Comparison of ENCODE assay signal across 22 cellular contexts in the genomic region with DNA sequence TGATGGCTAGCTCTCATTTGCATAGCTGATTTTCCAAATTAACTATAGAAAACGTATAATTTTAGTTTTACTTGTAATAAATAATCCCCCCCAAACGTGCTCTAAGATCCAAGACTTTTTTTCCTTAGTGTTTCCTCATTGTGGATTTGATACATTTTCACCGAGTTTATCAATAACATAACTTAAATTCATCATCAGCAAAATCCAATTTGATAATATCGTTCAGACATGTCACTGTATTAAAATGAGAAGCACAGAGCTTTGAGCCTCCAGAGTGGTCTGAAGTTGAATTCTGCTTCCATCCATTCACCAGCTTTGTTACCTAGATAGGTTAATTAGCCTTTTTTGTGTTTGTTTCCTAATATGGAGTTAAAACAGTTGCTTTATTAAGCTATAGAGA. TPM values are rescaled to one million over a fixed set of nuclear protein-coding genes. Genes with fewer than 3 reads are reported as not detected.
DNase-seq lines count a peak whose midpoint lies in the region; ATAC-seq, FAIRE-seq and TF ChIP-seq lines count a peak whose summit lies in the region.
"Had no signal": no experiment of that assay in that cellular context is flagged by ENCODE, and none has a peak within 500 bp of the region (broad histone marks: within the 10 kb centered on the region; RNA-seq: fewer than 3 reads in every experiment).

No MANE protein-coding gene starts in this region.

- no peak overlapping the region for H3K14ac ChIP-seq in IMR-90 (replicated peaks; ENCODE audit: low read depth, low read length)

- no peak for DNase-seq in A549 (ENCODE audit: low read depth in 1 of 2, low spot score in 1 of 2)
- DNase-seq in D721Med (ENCODE audit: insufficient read length, low spot score): no peak
- no peak for DNase-seq in IMR-90
- DNase-seq in brain microvascular endothelial cell: no peak
- DNase-seq in right cardiac atrium: no peak
- no peak for DNase-seq in DMS79 (lab: John Stamatoyannopoulos, UW)
- DNase-seq: 8988T; AML-193; Caco-2; Calu3; CD4-positive, alpha-beta T cell; CD8-positive, alpha-beta T cell; DMS 273 treated with DMSO at 0.1 percent for 48 hours; DMS153; DMS53; DMS79 treated with DMSO at 0.1 percent for 48 hours; GF-D8 had no signal

- H2BK5ac ChIP-seq in IMR-90 (ENCODE audit: low read depth, low read length, poor library complexity, severe bottlenecking): no peak overlapping the region

- H3K27me3 ChIP-seq in IMR-90 (ENCODE audit: control insufficient read depth, insufficient read depth, low read length): no peaks in the 10 kb centered on the region
- no peaks in the 10 kb centered on the region for H3K27me3 ChIP-seq in brain microvascular endothelial cell (replicated peaks)
- no peaks in the 10 kb centered on the region for H3K27me3 ChIP-seq in right cardiac atrium (ENCODE audit: control insufficient read depth, insufficient read depth)
- H3K27me3 ChIP-seq: BLaER1 treated with 17β-estradiol and CSF1 and Interleukin-3, amounts not matched to agents 10 nM and 100 nM had no signal

- TF ChIP-seq CTCF in A549 (IDR thresholded peaks at IDR 0.05) (no peak), D721Med (IDR thresholded peaks at IDR 0.05; ENCODE audit: insufficient read depth, missing control alignments) (no peak), IMR-90 (conservative IDR thresholded peaks at IDR 0.05; ENCODE audit: low read depth, low read length) (no peak), brain microvascular endothelial cell (IDR thresholded peaks at IDR 0.05; ENCODE audit: low read depth, low read length, missing control alignments) (no peak)

- H2AFZ ChIP-seq in IMR-90 (replicated peaks; ENCODE audit: low read length, poor library complexity): no peak overlapping the region

- H3K9me3 ChIP-seq in A549: no peaks in the 10 kb centered on the region
- H3K9me3 ChIP-seq in IMR-90 (ENCODE audit: control insufficient read depth, insufficient read depth, low read length): no peaks in the 10 kb centered on the region
- no peaks in the 10 kb centered on the region for H3K9me3 ChIP-seq in right cardiac atrium (ENCODE audit: control insufficient read depth, low read length)
- H3K9me3 ChIP-seq: BLaER1 treated with 17β-estradiol and CSF1 and Interleukin-3, amounts not matched to agents 10 nM and 100 nM; Caco-2 had no signal

- no peak overlapping the region for H4K8ac ChIP-seq in IMR-90 (ENCODE audit: low read depth in 2 of 2, low read length in 2 of 2)

- POLR2A ChIA-PET in A549 (lab: Yijun Ruan, JAX): no interaction called here
- POLR2A ChIA-PET in IMR-90 (lab: Charles Lee; ENCODE audit: unreplicated experiment): no interaction called here

- TF ChIP-seq EP300 in A549 (IDR thresholded peaks at IDR 0.05): no peak

- H3K4me1 ChIP-seq in A549 (peaks cover 6% of the 10 kb centered on the region; the same call in 2 of the 3 replicates), IMR-90 (ENCODE audit: control insufficient read depth, insufficient read depth, low read length) (0 out of 2 replicates have a peak, but pooled peaks cover 1% of the 10 kb centered on the region), right cardiac atrium (ENCODE audit: control insufficient read depth, insufficient read depth, low read length) (no peaks in the 10 kb centered on the region)

- FAIRE-seq in A549 (lab: Jason Lieb, UNC) (no peak), D721Med (lab: Jason Lieb, UNC) (peak; percentile 46), islet of Langerhans (lab: Jason Lieb, UNC) (peak; percentile 53)
- FAIRE-seq: GM12891, GM18507 had no signal

- H3K56ac ChIP-seq in IMR-90 (ENCODE audit: extremely low read depth, insufficient read depth, low read length): no peak overlapping the region

- dilution Hi-C loops in IMR-90 (cut with HindIII; ENCODE audit: low sequenced_read_pairs, unreplicated experiment): no loop called here

- H2BK120ac ChIP-seq in IMR-90 (ENCODE audit: low read depth, low read length): no peak overlapping the region

- no peaks in the 10 kb centered on the region for H3K79me1 ChIP-seq in IMR-90 (ENCODE audit: low read depth in 1 of 2, low read length in 2 of 2)

- H3K23ac ChIP-seq in IMR-90 (ENCODE audit: low read depth, low read length): no peak overlapping the region

- no peak overlapping the region for H2BK15ac ChIP-seq in IMR-90 (ENCODE audit: low read depth, low read length)

- TF ChIP-seq POLR2A in A549 (IDR thresholded peaks at IDR 0.05; ENCODE audit: low read length) (no peak), IMR-90 (IDR thresholded peaks at IDR 0.05; ENCODE audit: low read depth, low read length) (no peak)

- H3K18ac ChIP-seq in IMR-90 (ENCODE audit: low read depth, low read length): no peak overlapping the region

- TF ChIP-seq RAD21 in A549 (conservative IDR thresholded peaks at IDR 0.05 in 1 of 2, IDR thresholded peaks at IDR 0.05 in 1 of 2): no peak
- no peak for TF ChIP-seq RAD21 in IMR-90 (IDR thresholded peaks at IDR 0.05; ENCODE audit: low read length)

- no peak overlapping the region for H3K4ac ChIP-seq in IMR-90 (ENCODE audit: low read depth, low read length)

- BruUV-seq in IMR-90 (replicated peaks; lab: Mats Ljungman, UMichigan): no TSS peak

- no peaks in the 10 kb centered on the region for H4K20me1 ChIP-seq in IMR-90 (ENCODE audit: insufficient read depth, low read length)
- H4K20me1 ChIP-seq: BLaER1 treated with 17β-estradiol and CSF1 and Interleukin-3, amounts not matched to agents 10 nM and 100 nM had no signal

- no peaks in the 10 kb centered on the region for H3K9me1 ChIP-seq in IMR-90 (ENCODE audit: insufficient read depth, low read length)

- no peak overlapping the region for H3K27ac ChIP-seq in A549
- no peak overlapping the region for H3K27ac ChIP-seq in IMR-90 (ENCODE audit: insufficient read depth, low read length)
- H3K27ac ChIP-seq in brain microvascular endothelial cell: no peak overlapping the region
- H3K27ac ChIP-seq in right cardiac atrium (ENCODE audit: low read length): no peak overlapping the region
- H3K27ac ChIP-seq: BLaER1 treated with 17β-estradiol and CSF1 and Interleukin-3, amounts not matched to agents 10 nM and 100 nM; C4-2B had no signal

- 58% methylated on average over 4 of the region's 4 CpGs for WGBS in A549 (ENCODE audit: missing lambda C conversion rate)
- no CpG with 5 or more reads among the region's 4 CpGs for WGBS in IMR-90 (ENCODE audit: extremely low coverage in 2 of 2, insufficient read length in 1 of 2), 2 experiments
- 91% methylated on average over 4 of the region's 4 CpGs for WGBS in right cardiac atrium

- ATAC-seq in A549: no peak
- no peak for ATAC-seq in IMR-90 (ENCODE audit: low read depth)
- ATAC-seq in right cardiac atrium: no peak
- ATAC-seq: CD8-positive, alpha-beta T cell had no signal

- H2AK9ac ChIP-seq in IMR-90 (replicated peaks; ENCODE audit: low read depth, low read length, poor library complexity): no peak overlapping the region

- in situ Hi-C loops in IMR-90 (cut with MboI; ENCODE audit: low sequenced_read_pairs) (no loop called here), brain microvascular endothelial cell (cut with HindIII; ENCODE audit: low pct_ligation_motif_present, low sequenced_read_pairs) (no loop called here)

- no peak overlapping the region for H2BK20ac ChIP-seq in IMR-90 (ENCODE audit: low read depth, low read length)

- H2AK5ac ChIP-seq in IMR-90 (ENCODE audit: low read depth, low read length): no peak overlapping the region

- H3K4me3 ChIP-seq in A549: no peak overlapping the region
- H3K4me3 ChIP-seq in IMR-90 (ENCODE audit: insufficient read depth, low read depth, low read length): no peak overlapping the region
- H3K4me3 ChIP-seq in brain microvascular endothelial cell (ENCODE audit: low read depth, low read length): no peak overlapping the region
- no peak overlapping the region for H3K4me3 ChIP-seq in right cardiac atrium (ENCODE audit: low read length)
- H3K4me3 ChIP-seq: BLaER1 treated with 17β-estradiol and CSF1 and Interleukin-3, amounts not matched to agents 10 nM and 100 nM had no signal

- CTCF ChIA-PET in A549 (lab: Yijun Ruan, JAX): no interaction called here
- CTCF ChIA-PET in IMR-90 (lab: Yijun Ruan, JAX): no interaction called here

- H3K9ac ChIP-seq in IMR-90 (ENCODE audit: low read depth, low read length): no peak overlapping the region
- H3K9ac ChIP-seq: BLaER1 treated with 17β-estradiol and CSF1 and Interleukin-3, amounts not matched to agents 10 nM and 100 nM had no signal

- no peak overlapping the region for H3K4me2 ChIP-seq in A549
- no peak overlapping the region for H3K4me2 ChIP-seq in IMR-90 (ENCODE audit: low read depth, low read length)
- H3K4me2 ChIP-seq: BLaER1 treated with 17β-estradiol and CSF1 and Interleukin-3, amounts not matched to agents 10 nM and 100 nM had no signal

- no peak overlapping the region for H4K5ac ChIP-seq in IMR-90 (ENCODE audit: low read depth, low read length)

- H3K36me3 ChIP-seq in IMR-90 (ENCODE audit: control insufficient read depth, insufficient read depth, low read length): no peaks in the 10 kb centered on the region
- no peaks in the 10 kb centered on the region for H3K36me3 ChIP-seq in brain microvascular endothelial cell (replicated peaks)
- H3K36me3 ChIP-seq: BLaER1 treated with 17β-estradiol and CSF1 and Interleukin-3, amounts not matched to agents 10 nM and 100 nM had no signal

- intact Hi-C loops in IMR-90 (cut with micrococcal nuclease) (no loop called here), right cardiac atrium (cut with DNase I) (no loop called here)

- H4K91ac ChIP-seq in IMR-90 (ENCODE audit: insufficient read depth, low read depth, low read length): no peak overlapping the region

TF ChIP-seq in IMR-90, 13 proteins besides CTCF, POLR2A, EP300 and RAD21:
- TF ChIP-seq MAFK (IDR thresholded peaks at IDR 0.05; ENCODE audit: low read depth, low read length): 0 out of 2 replicates have a peak, but pooled peaks have one; percentile 6
- no peak for TF ChIP-seq RFX5 (IDR thresholded peaks at IDR 0.05; ENCODE audit: low read depth, low read length)

RNA-seq across cellular contexts. Expression of a gene that starts 51.7 kb away (rescaled TPM):
- polyA plus RNA-seq in A549 (2011; rRNA removed) (62.9 and 71.4 TPM in 2 replicates), A549 (2017; fragmentation: RNase III; extraction: RNeasy Plus Mini Kit Qiagen cat#74134 plus additional on column Dnase treatment) (63.9 to 81.0 TPM (median 72.0 TPM) in 3 replicates), IMR-90 (2012; rRNA removed) (18.3 and 21.8 TPM in 2 replicates), right cardiac atrium (18.8 TPM)
- polyA plus RNA-seq in A549 (2012; cell fraction: cytosol; rRNA removed): 17.8 and 18.4 TPM in 2 replicates
- polyA plus RNA-seq in A549 (2012; cell fraction: nucleus; rRNA removed): 33.4 and 56.9 TPM in 2 replicates
- 49.4 and 52.8 TPM in 2 replicates for polyA minus RNA-seq in A549 (2011; rRNA and poly(A)+ RNA removed)
- total RNA-seq in IMR-90 (2012; rRNA removed) (26.7 and 41.9 TPM in 2 replicates), right cardiac atrium (10 to 100 TPM; 36.7 to 37.4 (median 37.1) TPM)
- 3.4 and 5.5 TPM in 2 replicates for polyA plus RNA-seq in IMR-90 (2012; cell fraction: cytosol; rRNA removed)
- 14.2 and 60.5 TPM in 2 replicates for polyA plus RNA-seq in IMR-90 (2012; cell fraction: nucleus; rRNA removed; ENCODE audit: low replicate concordance)
